Comparison of ENCODE assay signal across 24 cellular contexts in the genomic region with DNA sequence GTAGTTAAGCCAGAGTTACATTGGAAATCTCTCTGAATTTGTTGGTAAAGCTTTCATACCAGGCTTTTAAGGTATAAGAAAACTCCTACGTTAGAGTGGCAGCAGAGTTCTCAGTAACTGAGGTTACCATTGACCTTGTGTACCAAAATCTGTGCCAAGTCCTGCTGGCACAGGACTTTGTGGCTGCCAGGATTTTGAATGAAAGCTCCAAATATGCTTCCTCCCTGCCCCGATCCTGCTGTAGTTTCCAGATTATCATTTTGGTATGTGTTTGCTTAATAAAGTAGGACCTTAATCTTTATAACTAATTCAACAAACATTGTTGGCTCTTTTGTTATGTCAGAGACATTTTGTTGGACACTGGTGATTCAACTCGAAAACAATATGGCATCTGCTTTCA. TPM values are rescaled to one million over a fixed set of nuclear protein-coding genes. Genes with fewer than 3 reads are reported as not detected.
DNase-seq lines count a peak whose midpoint lies in the region; ATAC-seq, FAIRE-seq and TF ChIP-seq lines count a peak whose summit lies in the region.
"Had no signal": no experiment of that assay in that cellular context is flagged by ENCODE, and none has a peak within 500 bp of the region (broad histone marks: within the 10 kb centered on the region; RNA-seq: fewer than 3 reads in every experiment).

No MANE protein-coding gene starts in this region.

- ATAC-seq in HG02642 (IDR thresholded peaks at IDR 0.05; ENCODE audit: poor library complexity, unreplicated experiment) = no peak
- ATAC-seq in HG03354 (IDR thresholded peaks at IDR 0.05; ENCODE audit: poor library complexity, severe bottlenecking, unreplicated experiment) = no peak

- TF ChIP-seq CTCF in endothelial cell of umbilical vein (IDR thresholded peaks at IDR 0.05; ENCODE audit: extremely low read depth in 1 of 2, insufficient read depth in 1 of 2, low read depth in 1 of 2, low read length in 2 of 2) = no peak

- peak; percentile 25 for DNase-seq in endothelial cell of umbilical vein (ENCODE audit: low read depth, low spot score)
- DNase-seq in medulla oblongata (ENCODE audit: extremely low spot score) = peak; percentile 44
- DNase-seq in activated CD8-positive, alpha-beta memory T cell treated with anti-CD3 and anti-CD28 coated beads, Interleukin-2, amount 50 U/mL, for 48 hours = no peak
- no peak for DNase-seq in SW480 (ENCODE audit: low spot score)
- DNase-seq: activated CD4-positive, CD25-positive, alpha-beta regulatory T cell; activated CD8-positive, alpha-beta memory T cell treated with anti-CD3 and anti-CD28 coated beads for 24 hours; effector CD8-positive, alpha-beta T cell; NCI-H1048; NCI-H2081; NCI-H526; SJCRH30; stimulated activated CD4-positive, alpha-beta T cell treated with anti-CD3 and anti-CD28 coated beads, Interleukin-4, amount 100 ng/mL, for 4 hours had no signal

- H3K79me2 ChIP-seq in endothelial cell of umbilical vein (ENCODE audit: control insufficient read depth, insufficient read depth, low read length) = no peaks in the 10 kb centered on the region

- H2AFZ ChIP-seq in endothelial cell of umbilical vein (ENCODE audit: low read depth, low read length) = no peak overlapping the region

- intact Hi-C loops in endothelial cell of umbilical vein (cut with micrococcal nuclease) = no loop called here

- dilution Hi-C loops in endothelial cell of umbilical vein (cut with MboI; ENCODE audit: extremely low pct_ligation_motif_present, low sequenced_read_pairs) = no loop called here

- no peak for TF ChIP-seq POLR2A in endothelial cell of umbilical vein (IDR thresholded peaks at IDR 0.05; ENCODE audit: low read depth, low read length)

- no peaks in the 10 kb centered on the region for H3K27me3 ChIP-seq in endothelial cell of umbilical vein (ENCODE audit: control insufficient read depth in 2 of 2, insufficient read depth in 2 of 2, low read length in 2 of 2)
- no peaks in the 10 kb centered on the region for H3K27me3 ChIP-seq in stomach smooth muscle (ENCODE audit: control insufficient read depth in 1 of 2, insufficient read depth in 2 of 2, low read length in 2 of 2)
- H3K27me3 ChIP-seq: SJCRH30, suprapubic skin had no signal

- peaks cover 6% of the 10 kb centered on the region for H3K4me1 ChIP-seq in endothelial cell of umbilical vein (ENCODE audit: control insufficient read depth, extremely low read depth, insufficient read depth, low read length)
- H3K4me1 ChIP-seq in stomach smooth muscle (ENCODE audit: control insufficient read depth, insufficient read depth, low read length) = peaks cover 29% of the 10 kb centered on the region
- H3K4me1 ChIP-seq: SJCRH30, suprapubic skin had no signal

- H3K4me3 ChIP-seq in endothelial cell of umbilical vein (replicated peaks in 1 of 3; ENCODE audit: insufficient read depth in 1 of 3, low read depth in 1 of 3, low read length in 3 of 3) = no peak overlapping the region
- H3K4me3 ChIP-seq in stomach smooth muscle (ENCODE audit: low read length in 2 of 2) = no peak overlapping the region
- H3K4me3 ChIP-seq: SJCRH30, smooth muscle cell, suprapubic skin had no signal

- no peak overlapping the region for H3K9ac ChIP-seq in endothelial cell of umbilical vein (replicated peaks; ENCODE audit: extremely low read depth, insufficient read depth, low read length)
- H3K9ac ChIP-seq in stomach smooth muscle (ENCODE audit: low read length in 2 of 2) = no peak overlapping the region

- H3K4me2 ChIP-seq in endothelial cell of umbilical vein (ENCODE audit: insufficient read depth, low read length) = no peak overlapping the region
- H3K4me2 ChIP-seq: smooth muscle cell had no signal

- CTCF ChIA-PET in endothelial cell of umbilical vein (lab: Charles Lee) = interaction anchor here (1.2 to 1.3 kb wide), 2 partner anchors 49 to 996 kb away, joined by 3 read pairs; no protein-coding TSS in a partner anchor

- POLR2A ChIA-PET in endothelial cell of umbilical vein (lab: Charles Lee) = no interaction called here

- no peaks in the 10 kb centered on the region for H3K9me1 ChIP-seq in endothelial cell of umbilical vein (replicated peaks; ENCODE audit: control insufficient read depth, extremely low read depth, insufficient read depth, low read length)

- FAIRE-seq in endothelial cell of umbilical vein (lab: Jason Lieb, UNC) = no peak
- FAIRE-seq: bronchial epithelial cell, D721Med, G401.6, keratinocyte had no signal

- H3K27ac ChIP-seq in angular gyrus (ENCODE audit: low read depth, low read length) (peak overlapping the region; percentile 65), endothelial cell of umbilical vein (ENCODE audit: insufficient read depth, low read depth, low read length) (no peak overlapping the region), stomach smooth muscle (ENCODE audit: low read length) (peak overlapping the region; percentile 56)
- H3K27ac ChIP-seq: SJCRH30, suprapubic skin had no signal

- H3K9me3 ChIP-seq in endothelial cell of umbilical vein (replicated peaks; ENCODE audit: control insufficient read depth, insufficient read depth, low read length) (no peaks in the 10 kb centered on the region), stomach smooth muscle (ENCODE audit: control insufficient read depth in 2 of 2, low read length in 2 of 2) (no peaks in the 10 kb centered on the region)
- H3K9me3 ChIP-seq: SJCRH30, suprapubic skin had no signal

- no peaks in the 10 kb centered on the region for H4K20me1 ChIP-seq in endothelial cell of umbilical vein (replicated peaks; ENCODE audit: control insufficient read depth, extremely low read depth, insufficient read depth, low read length)

- H3K36me3 ChIP-seq in endothelial cell of umbilical vein (ENCODE audit: control insufficient read depth in 2 of 2, extremely low read depth in 1 of 2, insufficient read depth in 2 of 2, low read length in 2 of 2) = no peaks in the 10 kb centered on the region
- peaks cover 65 to 69% of the 10 kb centered on the region in 2 donors for H3K36me3 ChIP-seq in stomach smooth muscle (ENCODE audit: control insufficient read depth in 2 of 2, insufficient read depth in 2 of 2, low read length in 2 of 2)
- H3K36me3 ChIP-seq: SJCRH30 had no signal

- BruUV-seq in endothelial cell of umbilical vein (replicated peaks; lab: Mats Ljungman, UMichigan) = no TSS peak

TF ChIP-seq in endothelial cell of umbilical vein, 7 proteins besides CTCF, POLR2A, EP300 and RAD21:
- TF ChIP-seq FOS (IDR thresholded peaks at IDR 0.05; ENCODE audit: borderline replicate concordance, insufficient read depth, low read length) = no peak
- TF ChIP-seq POLR2AphosphoS5 (IDR thresholded peaks at IDR 0.05; ENCODE audit: insufficient read depth, low read depth, low read length) = no peak
- TF ChIP-seq JUN (IDR thresholded peaks at IDR 0.05; ENCODE audit: borderline replicate concordance, insufficient read depth, insufficient read length, low read depth) = no peak
- TF ChIP-seq, protein P1, sequence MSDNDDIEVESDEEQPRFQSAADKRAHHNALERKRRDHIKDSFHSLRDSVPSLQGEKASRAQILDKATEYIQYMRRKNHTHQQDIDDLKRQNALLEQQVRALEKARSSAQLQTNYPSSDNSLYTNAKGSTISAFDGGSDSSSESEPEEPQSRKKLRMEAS (IDR thresholded peaks at IDR 0.05; ENCODE audit: insufficient read depth, insufficient read length) = no peak
- TF ChIP-seq MYC (IDR thresholded peaks at IDR 0.05; ENCODE audit: low read depth, low read length) = no peak
- TF ChIP-seq GATA2 (IDR thresholded peaks at IDR 0.05; ENCODE audit: insufficient read depth, insufficient read length, low read depth, low read length) = no peak
- TF ChIP-seq EZH2 (IDR thresholded peaks at IDR 0.05; ENCODE audit: borderline replicate concordance, low read depth, low read length, severe bottlenecking) = no peak

RNA-seq across cellular contexts. Expression of a gene that starts 36.6 kb away (rescaled TPM):
- total RNA-seq in endothelial cell of umbilical vein = not detected in 2 replicates
- polyA plus RNA-seq in endothelial cell of umbilical vein = not detected in 2 replicates
- not detected in 2 replicates for polyA plus RNA-seq in endothelial cell of umbilical vein (2011; cell fraction: cytosol; rRNA removed)
- not detected in 2 replicates for polyA plus RNA-seq in endothelial cell of umbilical vein (2011; cell fraction: nucleus; rRNA removed)
- not detected in 2 replicates for polyA plus RNA-seq in endothelial cell of umbilical vein (2012)
- not detected in 2 replicates for polyA minus RNA-seq in endothelial cell of umbilical vein
- polyA minus RNA-seq in endothelial cell of umbilical vein (2011; cell fraction: cytosol; rRNA and poly(A)+ RNA removed) = not detected
- not detected in 2 replicates for polyA minus RNA-seq in endothelial cell of umbilical vein (2011; cell fraction: nucleus; rRNA and poly(A)+ RNA removed)
- total RNA-seq: bronchial epithelial cell; SJCRH30; smooth muscle cell; T-helper 2 cell treated with Interferon-gamma antibody and Interleukin-4, amounts not matched to agents 100 ng/mL and 5 ng/mL, for 36 hours had no signal
- polyA plus RNA-seq: BJ, keratinocyte, smooth muscle cell had no signal

Comparison
In these comparisons a context has a peak if more than half of its experiments do, and no peak if none do; other contexts are left out.
1. DNase-seq: peak in endothelial cell of umbilical vein (single experiment) and medulla oblongata (single experiment); none in activated CD8-positive, alpha-beta memory T cell treated with anti-CD3 and anti-CD28 coated beads, Interleukin-2, amount 50 U/mL, for 48 hours (single experiment) and SW480 (single experiment).